In the genomic region with DNA sequence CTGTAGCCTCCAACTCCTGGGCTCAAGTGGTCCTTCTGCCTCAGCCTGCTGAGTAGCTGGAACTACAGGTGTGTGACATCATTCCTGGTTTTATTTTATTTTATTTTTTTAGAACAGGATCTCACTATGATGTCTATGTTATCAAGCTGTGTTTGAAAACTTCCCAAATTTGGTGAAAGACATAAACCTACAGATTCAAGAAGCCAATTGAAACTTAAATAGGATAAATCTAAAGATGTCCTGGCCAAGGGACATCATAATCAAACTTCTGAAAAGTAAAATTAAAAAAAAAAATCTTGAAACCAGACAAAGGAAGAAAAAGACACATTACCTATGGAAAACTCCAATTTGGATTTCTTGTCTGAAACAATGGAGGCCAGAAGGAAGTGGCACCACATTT, we compare ENCODE assay signal across 8 cellular contexts.
"Had no signal": no experiment of that assay in that cellular context is flagged by ENCODE, and none has a peak within 500 bp of the region (broad histone marks: within the 10 kb centered on the region; RNA-seq: fewer than 3 reads in every experiment).

No MANE protein-coding gene starts in this region.

- H3K9me3 ChIP-seq: HAP-1 had no signal

- DNase-seq: GM23248, GOT3, H7, H9, HCEC 1CT, HFFc6 had no signal

- H3K4me3 ChIP-seq: GM23248, GM23338, HAP-1 had no signal

- H3K36me3 ChIP-seq: HAP-1 had no signal

- H3K27ac ChIP-seq: GM23248 had no signal
